In the genomic region with DNA sequence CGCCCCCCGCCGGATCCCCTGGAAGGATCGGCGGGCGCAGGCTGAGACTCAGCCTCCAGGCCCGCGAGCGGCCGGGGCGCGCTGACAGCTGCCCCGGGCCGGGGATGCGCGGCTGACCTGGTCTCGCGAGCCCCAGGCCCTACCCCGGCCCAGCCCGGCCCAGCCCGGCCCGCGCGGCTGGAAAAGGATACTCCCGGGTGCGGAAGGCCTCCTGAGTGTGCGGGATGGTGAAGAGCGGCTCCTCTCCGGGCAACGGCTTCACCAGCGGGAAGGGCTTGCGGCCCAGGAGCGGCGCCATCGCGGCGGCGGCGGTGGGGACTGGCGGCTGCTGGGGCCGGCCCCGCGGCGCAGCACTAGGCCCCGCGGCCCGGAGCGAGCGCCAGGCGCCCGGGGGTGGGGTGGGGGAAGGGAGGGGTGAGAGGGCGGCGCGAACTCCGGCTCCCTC, we compare ENCODE assay signal across 8 cellular contexts. TPM values are rescaled to one million over a fixed set of nuclear protein-coding genes. Genes with fewer than 3 reads are reported as not detected.
DNase-seq lines count a peak whose midpoint lies in the region; ATAC-seq, FAIRE-seq and TF ChIP-seq lines count a peak whose summit lies in the region.

No MANE protein-coding gene starts in this region.

- H3K4me3 Mint-ChIP-seq in activated T-cell treated with anti-CD3 and anti-CD28 coated beads, Interleukin-2, amount 50 U/mL, for 24 hours: peak overlapping the region; percentile 91

- no peaks in the 10 kb centered on the region for H3K9me3 ChIP-seq in pancreas

- TF ChIP-seq CTCF in pancreas (IDR thresholded peaks at IDR 0.05): no peak

- no peak for DNase-seq in activated T-cell treated with anti-CD3 and anti-CD28 coated beads, Interleukin-2, amount 50 U/mL, for 24 hours
- DNase-seq in activated T-cell treated with anti-CD3 and anti-CD28 coated beads, Interleukin-2, amount 50 U/mL, for 48 hours: no peak
- DNase-seq in HuH-7.5 (ENCODE audit: low spot score) (peak; percentile 63), head of caudate nucleus (peak in 24 of 42 donors; percentile 5 to 86 (median 70)), pancreas (peak in 3 of 6 donors; percentile 74 to 85 (median 77)), cortex of kidney (lab: John Stamatoyannopoulos, UW) (no peak)
- peak; percentile 84 for DNase-seq in activated CD8-positive, alpha-beta memory T cell treated with anti-CD3 and anti-CD28 coated beads, Interleukin-2, amount 50 U/mL, for 48 hours

- peak overlapping the region; percentile 80 to 97 (median 90) for H3K27ac ChIP-seq in pancreas

- H3K27ac Mint-ChIP-seq in activated T-cell treated with anti-CD3 and anti-CD28 coated beads, Interleukin-2, amount 50 U/mL, for 24 hours: peak overlapping the region; percentile 98

- intact Hi-C loops in head of caudate nucleus (cut with DNase I) (loop anchor here (2.0 to 5.0 kb wide), 2 partner anchors 35 to 56 kb away; partner anchors contain the start of genes BCL7B and TBL2), pancreas (cut with DNase I) (no loop called here)

- H3K27me3 Mint-ChIP-seq in activated T-cell treated with anti-CD3 and anti-CD28 coated beads, Interleukin-2, amount 50 U/mL, for 24 hours: no peaks in the 10 kb centered on the region

- peak overlapping the region; percentile 64 to 96 (median 89) for H3K4me3 ChIP-seq in pancreas

- peaks cover 52% of the 10 kb centered on the region for H3K36me3 Mint-ChIP-seq in activated T-cell treated with anti-CD3 and anti-CD28 coated beads, Interleukin-2, amount 50 U/mL, for 24 hours (ENCODE audit: low read depth)

- H3K4me1 ChIP-seq in pancreas: peaks cover 13 to 27% (median 25%) of the 10 kb centered on the region in 3 donors

- 1% methylated on average over 40 to 55 of the region's 55 CpGs for WGBS in pancreas, 2 donors

- H3K36me3 ChIP-seq in pancreas: peaks cover 0 to 2% (median 0%) of the 10 kb centered on the region in 3 donors

- H3K4me1 Mint-ChIP-seq in activated T-cell treated with anti-CD3 and anti-CD28 coated beads, Interleukin-2, amount 50 U/mL, for 24 hours (ENCODE audit: low read depth): peaks cover 53% of the 10 kb centered on the region

- ATAC-seq in GM21723 (IDR thresholded peaks at IDR 0.05; ENCODE audit: unreplicated experiment) (peak; percentile 49), pancreas (peak; percentile 69 to 76 (median 72))

- FAIRE-seq in pancreas (lab: Jason Lieb, UNC): no peak

- H3K27me3 ChIP-seq in pancreas: no peaks in the 10 kb centered on the region

- no peaks in the 10 kb centered on the region for H3K9me3 Mint-ChIP-seq in activated T-cell treated with anti-CD3 and anti-CD28 coated beads, Interleukin-2, amount 50 U/mL, for 24 hours

RNA-seq across cellular contexts. Expression of gene BAZ1B, which starts 0.4 kb away (rescaled TPM):
- total RNA-seq in pancreas: 10 to 100 TPM; 16.1 to 29.0 (median 18.9) TPM
- 10 to 100 TPM; 11.6 to 12.8 TPM for polyA plus RNA-seq in pancreas

RNA-seq across cellular contexts. Expression of gene BCL7B, which starts 35.8 kb away (rescaled TPM):
- total RNA-seq in pancreas: 10 to 100 TPM; 13.5 to 20.9 (median 17.1) TPM
- 10 to 100 TPM; 34.4 to 44.6 TPM for polyA plus RNA-seq in pancreas

RNA-seq across cellular contexts. Expression of gene TBL2, which starts 56.7 kb away (rescaled TPM):
- total RNA-seq in pancreas: 10 to 100 TPM; 21.2 to 38.9 (median 28.3) TPM
- polyA plus RNA-seq in pancreas: 10 to 100 TPM; 17.2 to 26.1 TPM

Comparison
In these comparisons a context has a peak if more than half of its experiments do, and no peak if none do; other contexts are left out.
1. DNase-seq: peak in HuH-7.5 (single experiment), activated CD8-positive, alpha-beta memory T cell treated with anti-CD3 and anti-CD28 coated beads, Interleukin-2, amount 50 U/mL, for 48 hours (single experiment) and head of caudate nucleus (24 of 42); none in activated T-cell treated with anti-CD3 and anti-CD28 coated beads, Interleukin-2, amount 50 U/mL, for 24 hours (single experiment), activated T-cell treated with anti-CD3 and anti-CD28 coated beads, Interleukin-2, amount 50 U/mL, for 48 hours (0 of 2) and cortex of kidney (single experiment).